ENCODE assay signal across 1 cellular context in the genomic region with DNA sequence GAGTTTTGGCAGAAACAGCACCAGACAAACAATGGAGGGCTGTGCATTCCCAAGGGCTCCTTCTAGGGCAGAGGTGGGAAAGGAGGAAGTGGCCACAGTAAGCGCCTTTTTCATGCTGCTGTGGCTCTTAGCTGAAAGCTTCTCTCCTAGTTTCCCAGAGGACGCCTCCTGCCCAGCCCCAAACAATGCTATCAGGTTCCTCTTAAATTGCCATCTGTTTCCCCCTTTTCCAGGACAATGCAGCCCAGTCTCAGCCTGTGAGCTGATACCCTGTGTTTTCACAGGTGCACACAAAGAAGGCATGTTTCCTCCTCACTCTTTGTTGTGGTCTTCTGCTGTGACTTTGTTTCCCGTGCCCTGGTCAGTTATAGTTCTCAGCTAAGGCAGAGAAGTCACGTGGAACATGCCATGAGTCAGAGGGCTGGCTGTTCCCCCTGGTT.
TF ChIP-seq lines count a peak whose summit lies in the region.

No MANE protein-coding gene starts in this region.

TF ChIP-seq in K562, 482 proteins besides CTCF, POLR2A, EP300 and RAD21 (continued from another document):
- no peak for TF ChIP-seq CHCHD3 (CRISPR knock-in tag; IDR thresholded peaks at IDR 0.05)
- no peak for TF ChIP-seq ZNF232 (CRISPR knock-in tag; IDR thresholded peaks at IDR 0.05)
